Comparison of ENCODE assay signal across 12 cellular contexts in genomic region chr2:17658251-17658843, GRCh38.
DNase-seq lines count a peak whose midpoint lies in the region; ATAC-seq, FAIRE-seq and TF ChIP-seq lines count a peak whose summit lies in the region.
"Had no signal": no experiment of that assay in that cellular context is flagged by ENCODE, and none has a peak within 500 bp of the region (broad histone marks: within the 10 kb centered on the region; RNA-seq: fewer than 3 reads in every experiment).

No MANE protein-coding gene starts in this region.

- H3K4me3 Mint-ChIP-seq in activated T-helper 1 cell treated with anti-CD3 and anti-CD28 coated beads, Interleukin-12 subunit alpha, Interleukin-12 subunit beta, Interleukin-2, Interleukin-4 antibody, amounts not matched to agents 30 ng/mL and 10 ng/mL and 1 ng/mL, durations not matched to agents 14 hours and 24 hours and 36 hours: no peak overlapping the region
- H3K4me3 Mint-ChIP-seq: CD14-positive monocyte had no signal

- no peaks in the 10 kb centered on the region for H3K9me3 Mint-ChIP-seq in activated T-helper 1 cell treated with anti-CD3 and anti-CD28 coated beads, Interleukin-12 subunit alpha, Interleukin-12 subunit beta, Interleukin-2, Interleukin-4 antibody, amounts not matched to agents 30 ng/mL and 10 ng/mL and 1 ng/mL, durations not matched to agents 14 hours and 24 hours and 36 hours
- H3K9me3 Mint-ChIP-seq: CD14-positive monocyte had no signal

- H3K36me3 Mint-ChIP-seq in activated T-helper 1 cell treated with anti-CD3 and anti-CD28 coated beads, Interleukin-12 subunit alpha, Interleukin-12 subunit beta, Interleukin-2, Interleukin-4 antibody, amounts not matched to agents 30 ng/mL and 10 ng/mL and 1 ng/mL, durations not matched to agents 14 hours and 24 hours and 36 hours (ENCODE audit: low read depth): peaks cover 19% of the 10 kb centered on the region

- ATAC-seq in GM19023 (IDR thresholded peaks at IDR 0.05; ENCODE audit: unreplicated experiment): peak; percentile 84
- ATAC-seq in HG03039 (IDR thresholded peaks at IDR 0.05; ENCODE audit: unreplicated experiment): peak; percentile 63
- no peak for ATAC-seq in HG03135 (IDR thresholded peaks at IDR 0.05; ENCODE audit: unreplicated experiment)
- ATAC-seq in left colon: no peak
- ATAC-seq in GM19397 (IDR thresholded peaks at IDR 0.05; ENCODE audit: unreplicated experiment): no peak

- peak; percentile 7 for DNase-seq in A172 (ENCODE audit: low spot score)
- no peak for DNase-seq in activated T-helper 1 cell treated with anti-CD3 and anti-CD28 coated beads, Interleukin-12 subunit alpha, Interleukin-12 subunit beta, Interleukin-2, Interleukin-4 antibody, amounts not matched to agents 30 ng/mL and 10 ng/mL and 1 ng/mL, durations not matched to agents 14 hours and 24 hours and 36 hours (ENCODE audit: low spot score)
- DNase-seq in left colon: no peak
- no peak for DNase-seq in GM12892 (ENCODE audit: insufficient read length)
- DNase-seq: activated CD8-positive, alpha-beta memory T cell treated with anti-CD3 and anti-CD28 coated beads for 24 hours; dorsolateral prefrontal cortex had no signal

- H3K4me1 Mint-ChIP-seq in activated T-helper 1 cell treated with anti-CD3 and anti-CD28 coated beads, Interleukin-12 subunit alpha, Interleukin-12 subunit beta, Interleukin-2, Interleukin-4 antibody, amounts not matched to agents 30 ng/mL and 10 ng/mL and 1 ng/mL, durations not matched to agents 14 hours and 24 hours and 36 hours (ENCODE audit: low read depth): peaks cover 18% of the 10 kb centered on the region
- H3K4me1 Mint-ChIP-seq: CD14-positive monocyte had no signal

- peak overlapping the region; percentile 20 for H3K27ac Mint-ChIP-seq in activated T-helper 1 cell treated with anti-CD3 and anti-CD28 coated beads, Interleukin-12 subunit alpha, Interleukin-12 subunit beta, Interleukin-2, Interleukin-4 antibody, amounts not matched to agents 30 ng/mL and 10 ng/mL and 1 ng/mL, durations not matched to agents 14 hours and 24 hours and 36 hours

- H3K27me3 Mint-ChIP-seq in activated T-helper 1 cell treated with anti-CD3 and anti-CD28 coated beads, Interleukin-12 subunit alpha, Interleukin-12 subunit beta, Interleukin-2, Interleukin-4 antibody, amounts not matched to agents 30 ng/mL and 10 ng/mL and 1 ng/mL, durations not matched to agents 14 hours and 24 hours and 36 hours (ENCODE audit: insufficient read depth): no peaks in the 10 kb centered on the region

- FAIRE-seq in GM12892 (lab: Jason Lieb, UNC): no peak
- FAIRE-seq: GM19239 had no signal

- no peak; the same call in 1 of the 2 replicates for TF ChIP-seq POLR2A in GM12892 (IDR thresholded peaks at IDR 0.05; ENCODE audit: low read depth, low read length)

- intact Hi-C loops in activated T-helper 1 cell treated with anti-CD3 and anti-CD28 coated beads, Interleukin-12 subunit alpha, Interleukin-12 subunit beta, Interleukin-2, Interleukin-4 antibody, amounts not matched to agents 30 ng/mL and 10 ng/mL and 1 ng/mL, durations not matched to agents 14 hours and 24 hours and 36 hours (cut with micrococcal nuclease): loop anchor here (1.0 kb wide), 1 partner anchor 12 kb away; no protein-coding TSS in a partner anchor
- intact Hi-C loops in left colon (cut with DNase I, micrococcal nuclease): no loop called here

Comparison
In these comparisons a context has a peak if more than half of its experiments do, and no peak if none do; other contexts are left out.
1. ATAC-seq: peak in GM19023 (single experiment) and HG03039 (single experiment); none in HG03135 (single experiment), left colon (single experiment) and GM19397 (single experiment).